In the genomic region with DNA sequence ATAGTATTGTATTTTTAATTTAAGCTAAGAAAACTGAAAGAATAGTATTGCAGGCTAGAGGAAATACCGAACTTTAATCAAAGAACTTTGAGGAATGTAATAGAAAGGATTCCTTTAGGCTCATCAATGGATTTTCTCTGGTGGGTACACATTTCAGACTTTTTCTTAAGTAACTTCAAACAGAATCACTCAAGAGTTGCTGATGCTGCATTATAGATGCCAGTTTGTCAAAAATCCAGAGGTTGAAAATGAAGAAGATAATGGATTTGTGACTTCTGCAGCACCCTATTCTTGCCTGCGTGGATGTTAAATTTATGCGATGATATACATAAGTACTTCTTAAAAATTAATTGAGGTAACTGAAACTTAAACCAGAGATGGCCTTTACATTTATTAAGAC, we compare ENCODE assay signal across 27 cellular contexts. TPM values are rescaled to one million over a fixed set of nuclear protein-coding genes. Genes with fewer than 3 reads are reported as not detected.
DNase-seq lines count a peak whose midpoint lies in the region; ATAC-seq and TF ChIP-seq lines count a peak whose summit lies in the region.
"Had no signal": no experiment of that assay in that cellular context is flagged by ENCODE, and none has a peak within 500 bp of the region (broad histone marks: within the 10 kb centered on the region; RNA-seq: fewer than 3 reads in every experiment).

No MANE protein-coding gene starts in this region.

- peak overlapping the region; percentile 9 for H3K27ac Mint-ChIP-seq in CD4-positive, alpha-beta T cell
- H3K27ac Mint-ChIP-seq: activated CD4-positive, alpha-beta T cell treated with anti-CD3 and anti-CD28 coated beads, Interleukin-2, amount 10 ng/mL, durations not matched to agents 24 days and 14 days; activated CD8-positive, alpha-beta memory T cell treated with anti-CD3 and anti-CD28 coated beads, Interleukin-2, amount 10 ng/mL, durations not matched to agents 7 days and 5 days; activated naive CD4-positive, alpha-beta T cell treated with anti-CD3 and anti-CD28 coated beads, Interleukin-2, amount 10 ng/mL, durations not matched to agents 7 days and 5 days; memory B cell; naive B cell; stimulated activated effector memory CD8-positive, alpha-beta T cell treated with anti-CD3 and anti-CD28 coated beads, Interleukin-12 subunit alpha, Interleukin-12 subunit beta, amount 100 ng/mL, for 72 hours; T-helper 17 cell had no signal

- POLR2A ChIA-PET in CD4-positive, alpha-beta T cell (lab: Charles Lee): interaction anchor here (0.9 kb wide), 1 partner anchor 79 kb away, joined by 6 read pairs; the partner anchor contains the start of genes CENPP and NOL8

- no peak for DNase-seq in CD4-positive, alpha-beta T cell
- peak; percentile 49 for DNase-seq in Jurkat, Clone E6-1 (ENCODE audit: low read depth, low spot score)
- DNase-seq in smooth muscle cell (lab: John Stamatoyannopoulos, UW; ENCODE audit: unreplicated experiment): no peak
- no peak for DNase-seq in dermis blood vessel endothelial cell
- no peak for DNase-seq in lower leg skin (ENCODE audit: low spot score in 2 of 2)
- DNase-seq in cerebellum (ENCODE audit: low spot score): no peak
- DNase-seq: activated CD4-positive, alpha-beta T cell treated with anti-CD3 and anti-CD28 coated beads, Interleukin-2, amount 10 ng/mL, durations not matched to agents 24 days and 14 days; activated CD8-positive, alpha-beta memory T cell treated with anti-CD3 and anti-CD28 coated beads, Interleukin-2, amount 10 ng/mL, durations not matched to agents 7 days and 5 days; activated naive CD4-positive, alpha-beta T cell treated with anti-CD3 and anti-CD28 coated beads, Interleukin-2, amount 10 ng/mL, durations not matched to agents 7 days and 5 days; anterior cingulate cortex; COR-L47; effector CD4-positive, alpha-beta T cell; gastrocnemius medialis; kidney; MM.1S; naive B cell; NCI-H1436; NCI-H510A treated with DMSO at 0.1 percent for 48 hours; stimulated activated CD4-positive, alpha-beta T cell treated with anti-CD3 and anti-CD28 coated beads, Interleukin-1b, Interleukin-23, amount 100 ng/mL, for 48 hours; T-helper 17 cell had no signal

- CTCF ChIA-PET in CD4-positive, alpha-beta T cell (lab: Charles Lee): no interaction called here

- no peaks in the 10 kb centered on the region for H3K9me3 Mint-ChIP-seq in CD4-positive, alpha-beta T cell
- H3K9me3 Mint-ChIP-seq: activated CD4-positive, alpha-beta T cell treated with anti-CD3 and anti-CD28 coated beads, Interleukin-2, amount 10 ng/mL, durations not matched to agents 24 days and 14 days; activated naive CD4-positive, alpha-beta T cell treated with anti-CD3 and anti-CD28 coated beads, Interleukin-2, amount 10 ng/mL, durations not matched to agents 7 days and 5 days; naive B cell; stimulated activated effector memory CD8-positive, alpha-beta T cell treated with anti-CD3 and anti-CD28 coated beads, Interleukin-12 subunit alpha, Interleukin-12 subunit beta, amount 100 ng/mL, for 72 hours had no signal

- H3K27ac ChIP-seq in CD4-positive, alpha-beta T cell (ENCODE audit: low read depth, low read length): no peak overlapping the region
- H3K27ac ChIP-seq in gastroesophageal sphincter: peak overlapping the region in 3 of 4 donors; percentile 28 to 67 (median 60)
- H3K27ac ChIP-seq in smooth muscle cell (ENCODE audit: low read depth): peak overlapping the region; percentile 50
- H3K27ac ChIP-seq: gastrocnemius medialis, SJSA1 had no signal

- no peak overlapping the region for H3K9ac ChIP-seq in smooth muscle cell (ENCODE audit: low read depth)

- H3K4me1 ChIP-seq in gastroesophageal sphincter (peaks cover 0 to 59% (median 0%) of the 10 kb centered on the region in 3 donors), smooth muscle cell (ENCODE audit: low read depth) (no peaks in the 10 kb centered on the region)
- H3K4me1 ChIP-seq: SJSA1 had no signal

- ATAC-seq in CD4-positive, alpha-beta T cell (ENCODE audit: poor library complexity): no peak
- ATAC-seq in gastroesophageal sphincter: no peak
- ATAC-seq: activated CD8-positive, alpha-beta memory T cell treated with anti-CD3 and anti-CD28 coated beads, Interleukin-2, amount 10 ng/mL, durations not matched to agents 7 days and 5 days; gastrocnemius medialis; Panc1; stimulated activated effector memory CD8-positive, alpha-beta T cell treated with anti-CD3 and anti-CD28 coated beads, Interleukin-12 subunit alpha, Interleukin-12 subunit beta, amount 100 ng/mL, for 72 hours; T-helper 17 cell had no signal

- peak overlapping the region; percentile 43 for H3K4me3 ChIP-seq in Jurkat, Clone E6-1 (ENCODE audit: low read length)
- H3K4me3 ChIP-seq in gastroesophageal sphincter (peak overlapping the region; percentile 19 to 38), smooth muscle cell (peak overlapping the region; percentile 17), lower leg skin (ENCODE audit: low read depth, poor library complexity, severe bottlenecking) (no peak overlapping the region)
- H3K4me3 ChIP-seq: gastrocnemius medialis, SJSA1 had no signal

- no peak for TF ChIP-seq EP300 in gastroesophageal sphincter (IDR thresholded peaks at IDR 0.05)

- H4K20me1 ChIP-seq in smooth muscle cell (ENCODE audit: low read depth): no peaks in the 10 kb centered on the region

- H3K4me3 Mint-ChIP-seq in CD4-positive, alpha-beta T cell: peak overlapping the region; percentile 30
- H3K4me3 Mint-ChIP-seq: activated CD4-positive, alpha-beta T cell treated with anti-CD3 and anti-CD28 coated beads, Interleukin-2, amount 10 ng/mL, durations not matched to agents 24 days and 14 days; activated CD8-positive, alpha-beta memory T cell treated with anti-CD3 and anti-CD28 coated beads, Interleukin-2, amount 10 ng/mL, durations not matched to agents 7 days and 5 days; activated naive CD4-positive, alpha-beta T cell treated with anti-CD3 and anti-CD28 coated beads, Interleukin-2, amount 10 ng/mL, durations not matched to agents 7 days and 5 days; memory B cell; naive B cell; stimulated activated effector memory CD8-positive, alpha-beta T cell treated with anti-CD3 and anti-CD28 coated beads, Interleukin-12 subunit alpha, Interleukin-12 subunit beta, amount 100 ng/mL, for 72 hours; T-helper 17 cell had no signal

- intact Hi-C loops in CD4-positive, alpha-beta T cell (cut with DNase I, micrococcal nuclease): no loop called here
- intact Hi-C loops in lower leg skin (cut with DNase I; ENCODE audit: low total_unique reads): no loop called here

- TF ChIP-seq CTCF in CD4-positive, alpha-beta T cell (IDR thresholded peaks at IDR 0.05): no peak
- no peak for TF ChIP-seq CTCF in gastroesophageal sphincter (IDR thresholded peaks at IDR 0.05)
- TF ChIP-seq CTCF in smooth muscle cell (IDR thresholded peaks at IDR 0.05; ENCODE audit: borderline replicate concordance, insufficient read depth, poor library complexity, severe bottlenecking): no peak
- no peak for TF ChIP-seq CTCF in lower leg skin (IDR thresholded peaks at IDR 0.05)

- H3K79me2 ChIP-seq in smooth muscle cell (ENCODE audit: low read depth): no peaks in the 10 kb centered on the region

- H2AFZ ChIP-seq in smooth muscle cell (ENCODE audit: low read depth): no peak overlapping the region

- WGBS in gastroesophageal sphincter (ENCODE audit: low coverage in 1 of 2), 2 donors: 30% methylated on average over 3 of the region's 3 CpGs
- 91% methylated on average over 3 of the region's 3 CpGs for WGBS in smooth muscle cell (ENCODE audit: low lambda C conversion rate)
- 67 to 68% methylated on average over 3 of the region's 3 CpGs for WGBS in lower leg skin, 2 donors

- no peaks in the 10 kb centered on the region for H3F3A ChIP-seq in smooth muscle cell (ENCODE audit: low read depth)

- no peaks in the 10 kb centered on the region for H3K27me3 Mint-ChIP-seq in CD4-positive, alpha-beta T cell
- H3K27me3 Mint-ChIP-seq: activated CD4-positive, alpha-beta T cell treated with anti-CD3 and anti-CD28 coated beads, Interleukin-2, amount 10 ng/mL, durations not matched to agents 24 days and 14 days; activated CD8-positive, alpha-beta memory T cell treated with anti-CD3 and anti-CD28 coated beads, Interleukin-2, amount 10 ng/mL, durations not matched to agents 7 days and 5 days; activated naive CD4-positive, alpha-beta T cell treated with anti-CD3 and anti-CD28 coated beads, Interleukin-2, amount 10 ng/mL, durations not matched to agents 7 days and 5 days; memory B cell; naive B cell; T-helper 17 cell had no signal

- no peaks in the 10 kb centered on the region for H3K36me3 Mint-ChIP-seq in CD4-positive, alpha-beta T cell (ENCODE audit: low read depth)
- H3K36me3 Mint-ChIP-seq: memory B cell; naive B cell; stimulated activated effector memory CD8-positive, alpha-beta T cell treated with anti-CD3 and anti-CD28 coated beads, Interleukin-12 subunit alpha, Interleukin-12 subunit beta, amount 100 ng/mL, for 72 hours had no signal

- H3K9me3 ChIP-seq in CD4-positive, alpha-beta T cell (ENCODE audit: control insufficient read depth, low read length): no peaks in the 10 kb centered on the region
- H3K9me3 ChIP-seq in gastroesophageal sphincter (no peaks in the 10 kb centered on the region), smooth muscle cell (replicated peaks; ENCODE audit: low read depth) (no peaks in the 10 kb centered on the region)
- H3K9me3 ChIP-seq: gastrocnemius medialis, SJSA1 had no signal

- H3K4me1 Mint-ChIP-seq in CD4-positive, alpha-beta T cell (ENCODE audit: low read depth): peaks cover 37% of the 10 kb centered on the region

- peak overlapping the region; percentile 62 for H3K4me2 ChIP-seq in smooth muscle cell

- H3K36me3 ChIP-seq in gastroesophageal sphincter: no peaks in the 10 kb centered on the region
- no peaks in the 10 kb centered on the region for H3K36me3 ChIP-seq in smooth muscle cell (ENCODE audit: low read depth)
- H3K36me3 ChIP-seq: gastrocnemius medialis, SJSA1 had no signal

- H3K27me3 ChIP-seq in CD4-positive, alpha-beta T cell (ENCODE audit: control insufficient read depth, insufficient read depth, low read length): no peaks in the 10 kb centered on the region
- H3K27me3 ChIP-seq in gastroesophageal sphincter (no peaks in the 10 kb centered on the region), smooth muscle cell (ENCODE audit: low read depth) (no peaks in the 10 kb centered on the region)
- H3K27me3 ChIP-seq: gastrocnemius medialis, SJSA1 had no signal

- TF ChIP-seq POLR2A in gastroesophageal sphincter (IDR thresholded peaks at IDR 0.05) (no peak), lower leg skin (IDR thresholded peaks at IDR 0.05) (no peak)

RNA-seq across cellular contexts. Expression of gene OGN, which starts 0.3 kb away (rescaled TPM):
- under 1 TPM in 1 of 2 experiments, not detected in 1; 0.11 TPM for total RNA-seq in CD4-positive, alpha-beta T cell
- 8.7 TPM for polyA plus RNA-seq in Jurkat, Clone E6-1 (2012; ENCODE audit: insufficient read depth, insufficient read length)
- 100 to 1,000 TPM in 1 of 4 donors, 10 to 100 TPM in 3; 12.9 to 101 (median 30.2) TPM for total RNA-seq in gastroesophageal sphincter
- 27.4 and 67.9 TPM in 2 replicates for total RNA-seq in smooth muscle cell
- polyA plus RNA-seq in smooth muscle cell: 11.2 and 27.8 TPM in 2 replicates
- total RNA-seq in dermis blood vessel endothelial cell: not detected in 2 replicates
- total RNA-seq in lower leg skin: 1 to 10 TPM in 2 of 4 donors, under 1 TPM in 2; 0.27 to 1.8 (median 0.88) TPM
- total RNA-seq in cerebellum: 45.2 TPM
- total RNA-seq: activated CD4-positive, alpha-beta T cell treated with anti-CD3 and anti-CD28 coated beads, Interleukin-2, amount 10 ng/mL, durations not matched to agents 24 days and 14 days; activated CD8-positive, alpha-beta memory T cell treated with anti-CD3 and anti-CD28 coated beads, Interleukin-2, amount 10 ng/mL, durations not matched to agents 7 days and 5 days; Daoy; epithelial cell of proximal tubule; SJSA1 had no signal

RNA-seq across cellular contexts. Expression of gene OMD, which starts 20.2 kb away (rescaled TPM):
- total RNA-seq in CD4-positive, alpha-beta T cell: not detected
- polyA plus RNA-seq in Jurkat, Clone E6-1 (2012; ENCODE audit: insufficient read depth, insufficient read length): not detected
- 10 to 100 TPM; 11.4 to 45.2 (median 22.2) TPM for total RNA-seq in gastroesophageal sphincter
- not detected in 2 replicates for total RNA-seq in smooth muscle cell
- polyA plus RNA-seq in smooth muscle cell: 0.17 TPM in 1 of 2 replicates, not detected in the other
- total RNA-seq in dermis blood vessel endothelial cell: under 0.01 and 0.23 TPM in 2 replicates
- total RNA-seq in lower leg skin: 10 to 100 TPM in 1 of 4 donors, 1 to 10 TPM in 3; 2.3 to 14.0 (median 4.9) TPM
- total RNA-seq in cerebellum: 3.4 TPM
- total RNA-seq: activated CD4-positive, alpha-beta T cell treated with anti-CD3 and anti-CD28 coated beads, Interleukin-2, amount 10 ng/mL, durations not matched to agents 24 days and 14 days; activated CD8-positive, alpha-beta memory T cell treated with anti-CD3 and anti-CD28 coated beads, Interleukin-2, amount 10 ng/mL, durations not matched to agents 7 days and 5 days; Daoy; epithelial cell of proximal tubule; T-helper 17 cell had no signal
